25 cellular contexts compared by ENCODE assay signal in genomic region chr5:38722918-38723317, GRCh38.
A peak's percentile ranks its signal among the peaks of the same experiment; 100 is the strongest.
DNase-seq lines count a peak whose midpoint lies in the region; ATAC-seq and TF ChIP-seq lines count a peak whose summit lies in the region.
"Had no signal": no experiment of that assay in that cellular context is flagged by ENCODE, and none has a peak within 500 bp of the region (broad histone marks: within the 10 kb centered on the region; RNA-seq: fewer than 3 reads in every experiment).

No MANE protein-coding gene starts in this region.

- H3K4me3 ChIP-seq in heart right ventricle (no peak overlapping the region), SK-N-MC (no peak overlapping the region), right cardiac atrium (ENCODE audit: low read length) (no peak overlapping the region), coronary artery (no peak overlapping the region)
- H3K4me3 ChIP-seq: thoracic aorta, vagina had no signal

- ATAC-seq in left ventricle myocardium superior: peak; percentile 52
- no peak for ATAC-seq in heart right ventricle
- ATAC-seq in right cardiac atrium: peak; percentile 22 to 36
- no peak for ATAC-seq in HG03342 (IDR thresholded peaks at IDR 0.05; ENCODE audit: unreplicated experiment)
- ATAC-seq in GM19452 (IDR thresholded peaks at IDR 0.05; ENCODE audit: unreplicated experiment): no peak
- ATAC-seq: foreskin keratinocyte; left lobe of liver; naive thymus-derived CD8-positive, alpha-beta T cell; SK-N-SH treated with all-trans-retinoic acid at 6 μM for 48 hours had no signal

- DNase-seq in left ventricle myocardium superior (peak; percentile 57), heart right ventricle (no peak), SK-N-MC (ENCODE audit: low read depth, low spot score) (no peak), right cardiac atrium (peak; percentile 45 to 75 (median 58)), coronary artery (ENCODE audit: low spot score) (no peak)
- DNase-seq: activated CD4-positive, alpha-beta T cell treated with anti-CD3 and anti-CD28 coated beads, Interleukin-2, amount 10 ng/mL, durations not matched to agents 24 days and 14 days; activated CD8-positive, alpha-beta memory T cell treated with anti-CD3 and anti-CD28 coated beads, Interleukin-2, amount 50 U/mL, for 4 hours; activated effector memory CD4-positive, alpha-beta T cell treated with anti-CD3 and anti-CD28 coated beads, Interleukin-2, amount 50 U/mL, for 16 hours; CD4-positive, CD25-positive, alpha-beta regulatory T cell; effector CD4-positive, alpha-beta T cell; EL; foreskin keratinocyte; Kasumi-1; naive thymus-derived CD8-positive, alpha-beta T cell; NCI-H187; stimulated activated CD4-positive, alpha-beta T cell treated with anti-CD3 and anti-CD28 coated beads, Interleukin-2, amount 100 ng/mL, for 48 hours; stimulated activated naive CD4-positive, alpha-beta T cell; T-helper 2 cell had no signal

- 68 to 71% methylated on average over 5 of the region's 5 CpGs for WGBS in heart right ventricle, 2 donors
- 63% methylated on average over 5 of the region's 5 CpGs for WGBS in right cardiac atrium

- H3K9me3 ChIP-seq in heart right ventricle (no peaks in the 10 kb centered on the region), SK-N-MC (ENCODE audit: low read depth, low read length) (no peaks in the 10 kb centered on the region), right cardiac atrium (ENCODE audit: control insufficient read depth, low read length) (no peaks in the 10 kb centered on the region)
- H3K9me3 ChIP-seq: thoracic aorta, vagina had no signal

- H3K27ac ChIP-seq in heart right ventricle (no peak overlapping the region), SK-N-MC (peak overlapping the region; percentile 100), right cardiac atrium (ENCODE audit: low read length) (no peak overlapping the region), coronary artery (no peak overlapping the region)
- H3K27ac ChIP-seq: foreskin keratinocyte, RWPE1, thoracic aorta, vagina had no signal

- TF ChIP-seq CTCF in heart right ventricle (IDR thresholded peaks at IDR 0.05) (no peak), coronary artery (IDR thresholded peaks at IDR 0.05) (no peak)

- no peak overlapping the region for H3K9ac ChIP-seq in SK-N-MC (ENCODE audit: insufficient read length)

- peaks cover 0 to 16% (median 9%) of the 10 kb centered on the region in 9 donors for H3K4me1 ChIP-seq in heart right ventricle
- peaks cover 15% of the 10 kb centered on the region for H3K4me1 ChIP-seq in right cardiac atrium (ENCODE audit: control insufficient read depth, insufficient read depth, low read length)
- H3K4me1 ChIP-seq: foreskin keratinocyte had no signal

- intact Hi-C loops in left ventricle myocardium superior (cut with micrococcal nuclease): no loop called here
- intact Hi-C loops in heart right ventricle (cut with DNase I): no loop called here
- intact Hi-C loops in right cardiac atrium (cut with DNase I): no loop called here

- H3K36me3 ChIP-seq in heart right ventricle (no peaks in the 10 kb centered on the region), SK-N-MC (ENCODE audit: insufficient read depth, low read length) (no peaks in the 10 kb centered on the region)
- H3K36me3 ChIP-seq: thoracic aorta, vagina had no signal

- H3K27me3 ChIP-seq in heart right ventricle: no peaks in the 10 kb centered on the region
- no peaks in the 10 kb centered on the region for H3K27me3 ChIP-seq in right cardiac atrium (ENCODE audit: control insufficient read depth, insufficient read depth)
- H3K27me3 ChIP-seq: foreskin keratinocyte, vagina had no signal

Comparison
In these comparisons a context has a peak if more than half of its experiments do, and no peak if none do; other contexts are left out.
1. ATAC-seq: peak in left ventricle myocardium superior (single experiment) and right cardiac atrium (2 of 2); none in heart right ventricle (0 of 8), HG03342 (single experiment) and GM19452 (single experiment).
2. DNase-seq: peak in left ventricle myocardium superior (single experiment) and right cardiac atrium (3 of 3); none in heart right ventricle (0 of 2), SK-N-MC (single experiment) and coronary artery (single experiment).